29 cellular contexts compared by ENCODE assay signal in genomic region chr4:123619326-123619725, GRCh38.
"Had no signal": no experiment of that assay in that cellular context is flagged by ENCODE, and none has a peak within 500 bp of the region (broad histone marks: within the 10 kb centered on the region; RNA-seq: fewer than 3 reads in every experiment).

No MANE protein-coding gene starts in this region.

- H3K27ac Mint-ChIP-seq: activated CD4-positive, alpha-beta memory T cell treated with anti-CD3 and anti-CD28 coated beads for 36 hours; activated CD4-positive, alpha-beta T cell treated with anti-CD3 and anti-CD28 coated beads for 36 hours; activated CD4-positive, alpha-beta T cell treated with anti-CD3 and anti-CD28 coated beads, Interleukin-2, amount 10 ng/mL, durations not matched to agents 24 days and 14 days; activated CD8-positive, alpha-beta memory T cell treated with anti-CD3 and anti-CD28 coated beads, Interleukin-2, amount 10 ng/mL, durations not matched to agents 7 days and 5 days; activated CD8-positive, alpha-beta T cell treated with anti-CD3 and anti-CD28 coated beads, Interleukin-2, amount 10 ng/mL, durations not matched to agents 7 days and 5 days; activated naive CD4-positive, alpha-beta T cell treated with anti-CD3 and anti-CD28 coated beads, Interleukin-2, amount 10 ng/mL, durations not matched to agents 7 days and 5 days; activated naive CD8-positive, alpha-beta T cell treated with anti-CD3 and anti-CD28 coated beads, Interleukin-2, amount 10 ng/mL, durations not matched to agents 7 days and 5 days; activated T-helper 1 cell treated with anti-CD3 and anti-CD28 coated beads, Interleukin-12 subunit alpha, Interleukin-12 subunit beta, Interleukin-2, Interleukin-4 antibody, amounts not matched to agents 30 ng/mL and 10 ng/mL and 1 ng/mL, durations not matched to agents 14 hours and 24 hours and 36 hours; activated T-helper 2 cell treated with anti-CD3 and anti-CD28 coated beads, Interferon-gamma antibody, Interleukin-2, Interleukin-4, amounts not matched to agents 10 μg/mL and 5 μg/mL and 100 μg/mL, durations not matched to agents 14 hours and 24 hours and 36 hours had no signal

- H3K27me3 ChIP-seq: ascending aorta, breast epithelium, cardiac muscle cell, colonic mucosa had no signal

- H3K27ac ChIP-seq: breast epithelium, cardiac muscle cell, colonic mucosa had no signal

- DNase-seq: activated CD4-positive, alpha-beta memory T cell treated with anti-CD3 and anti-CD28 coated beads for 36 hours; activated CD4-positive, alpha-beta T cell treated with anti-CD3 and anti-CD28 coated beads for 36 hours; activated CD4-positive, alpha-beta T cell treated with anti-CD3 and anti-CD28 coated beads, Interleukin-2, amount 10 ng/mL, durations not matched to agents 24 days and 14 days; activated CD4-positive, CD25-positive, alpha-beta regulatory T cell; activated CD4-positive, CD25-positive, alpha-beta regulatory T cell treated with anti-CD3 and anti-CD28 coated beads, Interleukin-2, amount 50 U/mL, for 72 hours; activated CD8-positive, alpha-beta memory T cell treated with anti-CD3 and anti-CD28 coated beads, Interleukin-2, amount 10 ng/mL, durations not matched to agents 7 days and 5 days; activated CD8-positive, alpha-beta memory T cell treated with anti-CD3 and anti-CD28 coated beads, Interleukin-2, amount 50 U/mL, for 4 hours; activated CD8-positive, alpha-beta T cell treated with anti-CD3 and anti-CD28 coated beads, Interleukin-2, amount 10 ng/mL, durations not matched to agents 7 days and 5 days; activated effector memory CD4-positive, alpha-beta T cell treated with anti-CD3 and anti-CD28 coated beads, Interleukin-2, amount 50 U/mL, for 16 hours; activated naive CD4-positive, alpha-beta T cell treated with anti-CD3 and anti-CD28 coated beads, Interleukin-2, amount 10 ng/mL, durations not matched to agents 7 days and 5 days; activated naive CD8-positive, alpha-beta T cell treated with anti-CD3 and anti-CD28 coated beads, Interleukin-2, amount 10 ng/mL, durations not matched to agents 7 days and 5 days; activated T-cell treated with anti-CD3 and anti-CD28 coated beads, Interleukin-2, amount 50 U/mL, for 1 hour; activated T-cell treated with anti-CD3 and anti-CD28 coated beads, Interleukin-2, amount 50 U/mL, for 48 hours; central memory CD4-positive, alpha-beta T cell; cerebellar nuclear complex; colonic mucosa; effector CD8-positive, alpha-beta T cell; foreskin fibroblast; head of caudate nucleus; T-helper 1 cell; T-helper 2 cell had no signal

- ATAC-seq: activated CD4-positive, alpha-beta T cell treated with anti-CD3 and anti-CD28 coated beads for 36 hours; activated CD8-positive, alpha-beta memory T cell treated with anti-CD3 and anti-CD28 coated beads, Interleukin-2, amount 10 ng/mL, durations not matched to agents 7 days and 5 days; activated CD8-positive, alpha-beta T cell treated with anti-CD3 and anti-CD28 coated beads, Interleukin-2, amount 10 ng/mL, durations not matched to agents 7 days and 5 days; activated naive CD4-positive, alpha-beta T cell treated with anti-CD3 and anti-CD28 coated beads, Interleukin-2, amount 50 U/mL, for 72 hours; esophagus mucosa had no signal

- H3K9me3 Mint-ChIP-seq: activated CD4-positive, alpha-beta memory T cell treated with anti-CD3 and anti-CD28 coated beads for 36 hours; activated naive CD4-positive, alpha-beta T cell treated with anti-CD3 and anti-CD28 coated beads, Interleukin-2, amount 10 ng/mL, durations not matched to agents 7 days and 5 days; activated naive CD8-positive, alpha-beta T cell treated with anti-CD3 and anti-CD28 coated beads, Interleukin-2, amount 10 ng/mL, durations not matched to agents 7 days and 5 days; activated T-helper 1 cell treated with anti-CD3 and anti-CD28 coated beads, Interleukin-12 subunit alpha, Interleukin-12 subunit beta, Interleukin-2, Interleukin-4 antibody, amounts not matched to agents 30 ng/mL and 10 ng/mL and 1 ng/mL, durations not matched to agents 14 hours and 24 hours and 36 hours; activated T-helper 2 cell treated with anti-CD3 and anti-CD28 coated beads, Interferon-gamma antibody, Interleukin-2, Interleukin-4, amounts not matched to agents 10 μg/mL and 5 μg/mL and 100 μg/mL, durations not matched to agents 14 hours and 24 hours and 36 hours; brain had no signal

- H3K4me1 ChIP-seq: breast epithelium, colonic mucosa had no signal

- H3K4me3 ChIP-seq: ascending aorta, breast epithelium, cardiac muscle cell, colonic mucosa had no signal

- H3K4me3 Mint-ChIP-seq: activated CD4-positive, alpha-beta memory T cell treated with anti-CD3 and anti-CD28 coated beads for 36 hours; activated CD4-positive, alpha-beta T cell treated with anti-CD3 and anti-CD28 coated beads for 36 hours; activated CD4-positive, alpha-beta T cell treated with anti-CD3 and anti-CD28 coated beads, Interleukin-2, amount 10 ng/mL, durations not matched to agents 24 days and 14 days; activated CD8-positive, alpha-beta memory T cell treated with anti-CD3 and anti-CD28 coated beads, Interleukin-2, amount 10 ng/mL, durations not matched to agents 7 days and 5 days; activated CD8-positive, alpha-beta T cell treated with anti-CD3 and anti-CD28 coated beads, Interleukin-2, amount 10 ng/mL, durations not matched to agents 7 days and 5 days; activated naive CD4-positive, alpha-beta T cell treated with anti-CD3 and anti-CD28 coated beads, Interleukin-2, amount 10 ng/mL, durations not matched to agents 7 days and 5 days; activated naive CD8-positive, alpha-beta T cell treated with anti-CD3 and anti-CD28 coated beads, Interleukin-2, amount 10 ng/mL, durations not matched to agents 7 days and 5 days; activated T-helper 1 cell treated with anti-CD3 and anti-CD28 coated beads, Interleukin-12 subunit alpha, Interleukin-12 subunit beta, Interleukin-2, Interleukin-4 antibody, amounts not matched to agents 30 ng/mL and 10 ng/mL and 1 ng/mL, durations not matched to agents 14 hours and 24 hours and 36 hours; brain had no signal

- H3K9me3 ChIP-seq: ascending aorta, breast epithelium, colonic mucosa had no signal

- H3K36me3 Mint-ChIP-seq: activated CD4-positive, alpha-beta memory T cell treated with anti-CD3 and anti-CD28 coated beads for 36 hours; activated naive CD4-positive, alpha-beta T cell treated with anti-CD3 and anti-CD28 coated beads, Interleukin-2, amount 10 ng/mL, durations not matched to agents 7 days and 5 days; activated naive CD4-positive, alpha-beta T cell treated with anti-CD3 and anti-CD28 coated beads, Interleukin-2, amount 50 U/mL, for 72 hours; brain had no signal

- H3K36me3 ChIP-seq: ascending aorta, breast epithelium, cardiac muscle cell, colonic mucosa had no signal

- H3K27me3 Mint-ChIP-seq: activated CD4-positive, alpha-beta memory T cell treated with anti-CD3 and anti-CD28 coated beads for 36 hours; activated CD4-positive, alpha-beta T cell treated with anti-CD3 and anti-CD28 coated beads for 36 hours; activated CD8-positive, alpha-beta memory T cell treated with anti-CD3 and anti-CD28 coated beads, Interleukin-2, amount 10 ng/mL, durations not matched to agents 7 days and 5 days; activated naive CD4-positive, alpha-beta T cell treated with anti-CD3 and anti-CD28 coated beads, Interleukin-2, amount 10 ng/mL, durations not matched to agents 7 days and 5 days; activated naive CD8-positive, alpha-beta T cell treated with anti-CD3 and anti-CD28 coated beads, Interleukin-2, amount 10 ng/mL, durations not matched to agents 7 days and 5 days had no signal
